ENCODE assay signal across 8 cellular contexts in the genomic region with DNA sequence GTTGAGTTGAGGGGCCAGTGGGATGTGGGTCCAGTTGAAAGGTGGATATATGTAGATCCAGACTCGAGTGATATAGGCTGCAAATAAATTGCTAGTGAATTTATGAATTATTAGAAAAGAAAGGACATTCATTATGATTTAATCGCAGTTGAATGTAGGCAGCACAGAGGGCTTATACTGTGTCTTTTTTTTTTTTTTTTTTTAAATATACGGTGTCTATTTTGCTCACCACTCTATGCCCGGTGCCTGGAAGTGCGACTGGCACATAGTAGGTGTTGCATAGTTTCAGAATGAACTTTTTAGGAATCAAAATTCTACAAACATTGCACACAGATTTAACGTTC. TPM values are rescaled to one million over a fixed set of nuclear protein-coding genes. Genes with fewer than 3 reads are reported as not detected.
DNase-seq lines count a peak whose midpoint lies in the region; ATAC-seq and TF ChIP-seq lines count a peak whose summit lies in the region.

No MANE protein-coding gene starts in this region.

- no peaks in the 10 kb centered on the region for H3F3A ChIP-seq in OCI-LY1 (ENCODE audit: insufficient read depth, low read length)

- H2BK12ac ChIP-seq in trophoblast cell (ENCODE audit: low read length), result no peak overlapping the region

- no peak overlapping the region for H3K23ac ChIP-seq in trophoblast cell (ENCODE audit: low read length)

- no peak overlapping the region for H3K14ac ChIP-seq in trophoblast cell (ENCODE audit: low read length)

- H4K12ac ChIP-seq in trophoblast cell (ENCODE audit: low read depth, low read length), result no peak overlapping the region

- H3K4me2 ChIP-seq in OCI-LY1 (ENCODE audit: low read length) (peak overlapping the region; percentile 83), trophoblast cell (ENCODE audit: low read length) (peak overlapping the region; percentile 84)

- no peak for TF ChIP-seq EP300 in esophagus muscularis mucosa (IDR thresholded peaks at IDR 0.05)

- H3K79me2 ChIP-seq in OCI-LY1 (ENCODE audit: insufficient read depth, low read length) (no peaks in the 10 kb centered on the region), trophoblast cell (ENCODE audit: control insufficient read depth, insufficient read depth, low read length, poor library complexity) (peaks cover 1% of the 10 kb centered on the region)

- H2BK5ac ChIP-seq in trophoblast cell (ENCODE audit: low read depth, low read length, poor library complexity), result no peak overlapping the region

- 2% methylated on average over 6 of the region's 6 CpGs for WGBS in esophagus muscularis mucosa
- WGBS in trophoblast cell (ENCODE audit: extremely low coverage, insufficient coverage, insufficient read length), result no CpG with 5 or more reads among the region's 6 CpGs

- H2BK120ac ChIP-seq in trophoblast cell (ENCODE audit: insufficient read depth, low read length, poor library complexity), result no peak overlapping the region

- TF ChIP-seq POLR2A in esophagus muscularis mucosa (IDR thresholded peaks at IDR 0.05; ENCODE audit: low read depth), result no peak

- no peak overlapping the region for H4K91ac ChIP-seq in trophoblast cell (ENCODE audit: low read depth, low read length)

- peak overlapping the region; percentile 75 for H3K4me3 ChIP-seq in OCI-LY1 (ENCODE audit: low read depth, low read length, poor library complexity, severe bottlenecking)
- H3K4me3 ChIP-seq in esophagus muscularis mucosa, result peak overlapping the region; percentile 64 to 87 (median 74)
- H3K4me3 ChIP-seq in trophoblast cell (ENCODE audit: low read depth, low read length), result no peak overlapping the region

- H3K27me3 ChIP-seq in OCI-LY1 (ENCODE audit: insufficient read depth, low read length) (no peaks in the 10 kb centered on the region), esophagus muscularis mucosa (no peaks in the 10 kb centered on the region), trophoblast cell (ENCODE audit: insufficient read depth, low read length) (no peaks in the 10 kb centered on the region)

- intact Hi-C loops in esophagus muscularis mucosa (cut with DNase I), result loop anchor here (5.0 kb wide), 3 partner anchors 304 to 1019 kb away; a partner anchor contains a TSS

- H3K9me2 ChIP-seq in OCI-LY1 (ENCODE audit: low read depth, low read length), result no peaks in the 10 kb centered on the region

- H3K9me3 ChIP-seq in OCI-LY1 (ENCODE audit: low read length) (no peaks in the 10 kb centered on the region), esophagus muscularis mucosa (no peaks in the 10 kb centered on the region), trophoblast cell (ENCODE audit: insufficient read depth, low read depth, low read length) (no peaks in the 10 kb centered on the region)

- H2AK5ac ChIP-seq in trophoblast cell (ENCODE audit: low read length), result no peak overlapping the region

- peaks cover 26% of the 10 kb centered on the region for H3K4me1 ChIP-seq in OCI-LY1 (ENCODE audit: insufficient read depth, low read length, severe bottlenecking)
- peaks cover 5 to 17% (median 11%) of the 10 kb centered on the region in 4 donors for H3K4me1 ChIP-seq in esophagus muscularis mucosa
- peaks cover 5 to 10% of the 10 kb centered on the region in 2 experiments for H3K4me1 ChIP-seq in trophoblast cell (ENCODE audit: control insufficient read depth in 1 of 2, insufficient read depth in 2 of 2, low read length in 2 of 2)

- no peak overlapping the region for H3K18ac ChIP-seq in trophoblast cell (ENCODE audit: low read length)

- H2AFZ ChIP-seq in OCI-LY1 (ENCODE audit: low read length), result peak overlapping the region; percentile 82
- no peak overlapping the region for H2AFZ ChIP-seq in trophoblast cell (ENCODE audit: insufficient read depth, low read length, poor library complexity)

- DNase-seq in esophagus muscularis mucosa (ENCODE audit: extremely low spot score) (no peak), trophoblast cell (no peak), DMS 273 (lab: John Stamatoyannopoulos, UW; ENCODE audit: unreplicated experiment) (no peak), midbrain (lab: John Stamatoyannopoulos, UW) (no peak), mucosa of gallbladder (ENCODE audit: low spot score) (no peak), ureter (ENCODE audit: low spot score) (no peak)

- no peaks in the 10 kb centered on the region for H3K36me3 ChIP-seq in OCI-LY1 (ENCODE audit: insufficient read depth, low read length)
- peaks cover 0 to 19% (median 3%) of the 10 kb centered on the region in 4 donors for H3K36me3 ChIP-seq in esophagus muscularis mucosa
- H3K36me3 ChIP-seq in trophoblast cell (ENCODE audit: control insufficient read depth in 1 of 2, insufficient read depth in 2 of 2, low read length in 2 of 2), result no peaks in the 10 kb centered on the region

- no peak for TF ChIP-seq CTCF in OCI-LY1 (IDR thresholded peaks at IDR 0.05; ENCODE audit: low read length)
- TF ChIP-seq CTCF in esophagus muscularis mucosa (IDR thresholded peaks at IDR 0.05), result no peak

- H3K4ac ChIP-seq in trophoblast cell (ENCODE audit: low read depth, low read length), result no peak overlapping the region

- peak overlapping the region; percentile 61 for H3K9ac ChIP-seq in OCI-LY1 (ENCODE audit: low read length)
- no peak overlapping the region for H3K9ac ChIP-seq in trophoblast cell (ENCODE audit: low read length)

- no peak overlapping the region for H4K8ac ChIP-seq in trophoblast cell (ENCODE audit: low read depth, low read length)

- H4K20me1 ChIP-seq in OCI-LY1 (ENCODE audit: insufficient read depth, low read length), result no peaks in the 10 kb centered on the region

- ATAC-seq in GM21381 (IDR thresholded peaks at IDR 0.05; ENCODE audit: unreplicated experiment), result peak; percentile 2

- peaks cover 14% of the 10 kb centered on the region for H3K79me1 ChIP-seq in trophoblast cell (ENCODE audit: low read length)

- peak overlapping the region; percentile 62 for H3K27ac ChIP-seq in OCI-LY1 (ENCODE audit: low read depth, low read length, poor library complexity, severe bottlenecking)
- H3K27ac ChIP-seq in esophagus muscularis mucosa (replicated peaks in 1 of 4), result peak overlapping the region; percentile 92 to 96 (median 95)
- H3K27ac ChIP-seq in trophoblast cell (ENCODE audit: low read depth, low read length), result peak overlapping the region; percentile 89

RNA-seq across cellular contexts. Expression of a gene that starts 0.8 kb away (rescaled TPM):
- total RNA-seq in esophagus muscularis mucosa (1 to 10 TPM in 3 of 4 donors, under 1 TPM in 1; 0.83 to 5.1 (median 2.9) TPM), mucosa of gallbladder (6.4 TPM), ureter (5.6 TPM)
- 0.56 and 0.82 TPM in 2 replicates for polyA plus RNA-seq in trophoblast cell (2013)
